Comparison of ENCODE assay signal across 8 cellular contexts in genomic region chr1:202145325-202146140, GRCh38. TPM values are rescaled to one million over a fixed set of nuclear protein-coding genes. Genes with fewer than 3 reads are reported as not detected.
DNase-seq lines count a peak whose midpoint lies in the region; ATAC-seq and TF ChIP-seq lines count a peak whose summit lies in the region.

No MANE protein-coding gene starts in this region.

- H3K27ac ChIP-seq in thyroid gland = no peak overlapping the region

- H3K27me3 Mint-ChIP-seq in CD14-positive monocyte (ENCODE audit: low read depth in 3 of 3) = peaks cover 0 to 8% (median 0%) of the 10 kb centered on the region in 3 donors
- no peaks in the 10 kb centered on the region for H3K27me3 Mint-ChIP-seq in activated naive CD8-positive, alpha-beta T cell

- H3K36me3 ChIP-seq in kidney epithelial cell (ENCODE audit: control insufficient read depth, insufficient read depth, low read length) (peaks cover 1% of the 10 kb centered on the region), thyroid gland (no peaks in the 10 kb centered on the region)

- peaks cover 10 to 20% of the 10 kb centered on the region in 2 donors for H3K4me1 ChIP-seq in thyroid gland

- H3K36me3 Mint-ChIP-seq in CD14-positive monocyte = peaks cover 22 to 51% of the 10 kb centered on the region in 2 donors
- H3K36me3 Mint-ChIP-seq in activated naive CD8-positive, alpha-beta T cell = no peaks in the 10 kb centered on the region

- no peak for TF ChIP-seq POLR2A in thyroid gland (IDR thresholded peaks at IDR 0.05)

- peak overlapping the region; percentile 83 to 85 for H3K4me3 Mint-ChIP-seq in CD14-positive monocyte
- H3K4me3 Mint-ChIP-seq in activated naive CD8-positive, alpha-beta T cell = peak overlapping the region; percentile 91

- H3K9me3 ChIP-seq in thyroid gland = no peaks in the 10 kb centered on the region

- TF ChIP-seq CTCF in CD14-positive monocyte (IDR thresholded peaks at IDR 0.05) (no peak), kidney epithelial cell (IDR thresholded peaks at IDR 0.05; ENCODE audit: insufficient read depth, low read length, poor library complexity, severe bottlenecking) (no peak), thyroid gland (IDR thresholded peaks at IDR 0.05) (no peak)

- ATAC-seq in HG03520 (IDR thresholded peaks at IDR 0.05; ENCODE audit: unreplicated experiment) (no peak), HG02678 (IDR thresholded peaks at IDR 0.05; ENCODE audit: unreplicated experiment) (no peak)

- H3K9me3 Mint-ChIP-seq in CD14-positive monocyte = no peaks in the 10 kb centered on the region
- H3K9me3 Mint-ChIP-seq in activated naive CD8-positive, alpha-beta T cell (ENCODE audit: low read depth) = no peaks in the 10 kb centered on the region

- H3K4me3 ChIP-seq in kidney epithelial cell (ENCODE audit: low read depth, low read length) = peak overlapping the region; percentile 96
- H3K4me3 ChIP-seq in thyroid gland (replicated peaks in 1 of 3) = peak overlapping the region in 2 of 3 donors; percentile 81 to 94

- intact Hi-C loops in CD14-positive monocyte (cut with micrococcal nuclease) (loop anchor here in 1 of 2 donors (10.0 kb wide), 1 partner anchor 261 kb away; the partner anchor contains the start of gene SHISA4), thyroid gland (cut with DNase I) (no loop called here)

- H3K27ac Mint-ChIP-seq in CD14-positive monocyte = peak overlapping the region in 5 of 7 donors; percentile 1 to 97 (median 85)
- H3K27ac Mint-ChIP-seq in activated naive CD8-positive, alpha-beta T cell = peak overlapping the region; percentile 81

- 62 to 63% methylated on average over 15 of the region's 15 CpGs for WGBS in thyroid gland, 2 donors

- H3K27me3 ChIP-seq in kidney epithelial cell (ENCODE audit: control insufficient read depth, insufficient read depth, low read length) (no peaks in the 10 kb centered on the region), thyroid gland (no peaks in the 10 kb centered on the region)

- DNase-seq in CD14-positive monocyte (ENCODE audit: low spot score) = no peak
- peak; percentile 56 to 64 for DNase-seq in Kasumi-1 (lab: John Stamatoyannopoulos, UW)
- no peak for DNase-seq in kidney epithelial cell (ENCODE audit: low read depth)
- no peak for DNase-seq in thyroid gland
- no peak for DNase-seq in COR-L47 (lab: John Stamatoyannopoulos, UW)

- H3K4me1 Mint-ChIP-seq in CD14-positive monocyte = peaks cover 36% of the 10 kb centered on the region
- H3K4me1 Mint-ChIP-seq in activated naive CD8-positive, alpha-beta T cell (ENCODE audit: low read depth) = peaks cover 31% of the 10 kb centered on the region

RNA-seq across cellular contexts. Expression of gene ARL8A, which starts 1.0 kb away (rescaled TPM):
- polyA plus RNA-seq in CD14-positive monocyte = 10 to 100 TPM; 12.4 to 14.8 TPM
- total RNA-seq in kidney epithelial cell (57.8 and 59.7 TPM in 2 replicates), thyroid gland (10 to 100 TPM; 31.2 to 38.6 (median 35.0) TPM)

RNA-seq across cellular contexts. Expression of gene PTPN7, which starts 14.9 kb away (rescaled TPM):
- 1 to 10 TPM; 4.0 to 8.3 TPM for polyA plus RNA-seq in CD14-positive monocyte
- total RNA-seq in kidney epithelial cell = 2.3 and 2.6 TPM in 2 replicates
- 1 to 10 TPM; 1.3 to 4.3 (median 2.1) TPM for total RNA-seq in thyroid gland

RNA-seq across cellular contexts. Expression of gene GPR37L1, which starts 22.8 kb away (rescaled TPM):
- polyA plus RNA-seq in CD14-positive monocyte = under 1 TPM; 0.06 to 0.13 TPM
- total RNA-seq in kidney epithelial cell = 0.04 and 0.07 TPM in 2 replicates
- under 1 TPM in 2 of 4 donors, not detected in 2; 0.22 to 0.34 TPM for total RNA-seq in thyroid gland

RNA-seq across cellular contexts. Expression of gene LGR6, which starts 48.1 kb away (rescaled TPM):
- polyA plus RNA-seq in CD14-positive monocyte = not detected
- total RNA-seq in kidney epithelial cell = 0.08 and 0.68 TPM in 2 replicates
- total RNA-seq in thyroid gland = 1 to 10 TPM; 2.8 to 7.0 (median 4.5) TPM

Comparison
In these comparisons a context has a peak if more than half of its experiments do, and no peak if none do; other contexts are left out.
1. DNase-seq: peak in Kasumi-1 (2 of 2); none in CD14-positive monocyte (single experiment), kidney epithelial cell (single experiment), thyroid gland (0 of 2) and COR-L47 (single experiment).